8 cellular contexts compared by ENCODE assay signal in the genomic region with DNA sequence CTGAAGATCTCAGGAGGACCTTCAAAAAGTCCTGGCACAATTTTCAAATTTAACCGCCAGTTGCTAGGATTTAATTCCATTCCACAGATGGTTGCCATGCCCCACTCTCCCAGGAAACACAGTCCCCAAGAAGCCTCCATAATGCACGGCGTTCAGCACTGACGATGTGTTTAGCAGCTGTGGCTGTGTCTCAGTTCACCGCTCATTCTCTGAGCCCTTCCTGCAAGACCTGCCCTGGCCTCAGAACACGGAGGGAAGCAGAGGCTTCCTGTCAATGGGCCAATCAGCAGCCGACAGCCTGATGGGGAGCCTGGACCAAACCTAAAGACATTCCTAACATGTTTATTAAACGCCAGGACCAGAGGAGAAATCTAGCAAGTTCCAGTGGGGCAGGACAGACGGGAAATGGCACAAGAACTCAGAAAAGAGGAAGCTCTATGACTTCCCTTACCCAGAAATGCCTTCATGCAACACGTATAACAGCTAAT. TPM values are rescaled to one million over a fixed set of nuclear protein-coding genes. Genes with fewer than 3 reads are reported as not detected.
DNase-seq lines count a peak whose midpoint lies in the region; ATAC-seq, FAIRE-seq and TF ChIP-seq lines count a peak whose summit lies in the region.

No MANE protein-coding gene starts in this region.

- no peaks in the 10 kb centered on the region for H3K27me3 Mint-ChIP-seq in stimulated activated naive CD8-positive, alpha-beta T cell treated with anti-CD3 and anti-CD28 coated beads, Interleukin-15, amount 100 ng/mL, for 72 hours

- no peak for TF ChIP-seq RAD21 in HCT116 (IDR thresholded peaks at IDR 0.05; ENCODE audit: low read depth)

- RAD21 ChIA-PET in HCT116 (lab: Charles Lee; ENCODE audit: low non-redundant PET in 1 of 2, low total read pairs in 2 of 2, uncharacterized antibody in 2 of 2, unreplicated experiment in 2 of 2), result no interaction called here

- BruUV-seq in HCT116 (replicated peaks; lab: Mats Ljungman, UMichigan), result no TSS peak

- H3K9me2 ChIP-seq in HCT116 (ENCODE audit: insufficient read depth), result no peaks in the 10 kb centered on the region

- H3K27me3 ChIP-seq in HCT116 (ENCODE audit: insufficient read depth, low read length), result no peaks in the 10 kb centered on the region
- H3K27me3 ChIP-seq in heart right ventricle, result no peaks in the 10 kb centered on the region

- H3K9ac ChIP-seq in HCT116 (ENCODE audit: low read length), result no peak overlapping the region

- no peaks in the 10 kb centered on the region for H3K36me3 ChIP-seq in HCT116 (ENCODE audit: control insufficient read depth in 1 of 2, insufficient read depth in 2 of 2, low read length in 2 of 2)
- peaks cover 0 to 11% (median 0%) of the 10 kb centered on the region in 9 donors for H3K36me3 ChIP-seq in heart right ventricle

- intact Hi-C loops in HCT116 (cut with micrococcal nuclease), result no loop called here
- intact Hi-C loops in heart right ventricle (cut with DNase I), result loop anchor here in 2 of 10 donors (2.0 to 10.0 kb wide), 3 partner anchors 16 to 54 kb away; partner anchors contain the start of genes ORC6 (in 1 of the 2) and VPS35 (in 1 of the 2)

- TF ChIP-seq POLR2A in HCT116 (IDR thresholded peaks at IDR 0.05; ENCODE audit: borderline replicate concordance, extremely low read depth, insufficient read depth, insufficient read length), result no peak

- FAIRE-seq in G401.6 (lab: Jason Lieb, UNC), result peak; percentile 95

- H3K4me1 Mint-ChIP-seq in stimulated activated naive CD8-positive, alpha-beta T cell treated with anti-CD3 and anti-CD28 coated beads, Interleukin-15, amount 100 ng/mL, for 72 hours, result peaks cover 9% of the 10 kb centered on the region

- H3K4me3 Mint-ChIP-seq in stimulated activated naive CD8-positive, alpha-beta T cell treated with anti-CD3 and anti-CD28 coated beads, Interleukin-15, amount 100 ng/mL, for 72 hours, result peak overlapping the region in 1 of 2 donors; percentile 33

- WGBS in heart right ventricle, 2 donors, result 3 to 9% methylated on average over 10 of the region's 10 CpGs

- H3K9me3 ChIP-seq in HCT116 (ENCODE audit: control insufficient read depth in 1 of 2, insufficient read depth in 1 of 2, low read depth in 1 of 2, low read length in 2 of 2), result no peaks in the 10 kb centered on the region
- no peaks in the 10 kb centered on the region for H3K9me3 ChIP-seq in heart right ventricle

- no peak overlapping the region for H3K4me3 ChIP-seq in HCT116 (replicated peaks in 1 of 2; ENCODE audit: low read depth in 1 of 2, low read length in 2 of 2)
- H3K4me3 ChIP-seq in heart right ventricle, result peak overlapping the region in 8 of 10 donors; percentile 16 to 70 (median 34)

- H2AFZ ChIP-seq in HCT116 (ENCODE audit: low read depth, low read length, poor library complexity, severe bottlenecking), result no peak overlapping the region

- CTCF ChIA-PET in HCT116 (lab: Charles Lee), result no interaction called here

- H3K9me3 Mint-ChIP-seq in stimulated activated naive CD8-positive, alpha-beta T cell treated with anti-CD3 and anti-CD28 coated beads, Interleukin-15, amount 100 ng/mL, for 72 hours, result no peaks in the 10 kb centered on the region

- no peak overlapping the region for H3K27ac ChIP-seq in HCT116 (ENCODE audit: low read depth, low read length)
- peak overlapping the region; percentile 82 to 99 (median 94) for H3K27ac ChIP-seq in heart right ventricle

- peak overlapping the region in 1 of 2 donors; percentile 35 for H3K27ac Mint-ChIP-seq in stimulated activated naive CD8-positive, alpha-beta T cell treated with anti-CD3 and anti-CD28 coated beads, Interleukin-15, amount 100 ng/mL, for 72 hours

- H4K20me1 ChIP-seq in HCT116 (ENCODE audit: insufficient read depth), result no peaks in the 10 kb centered on the region

- TF ChIP-seq CTCF in HCT116 (IDR thresholded peaks at IDR 0.05 in 2 of 3, conservative IDR thresholded peaks at IDR 0.05 in 1 of 3; ENCODE audit: borderline replicate concordance in 1 of 3, insufficient read depth in 1 of 3, low read depth in 2 of 3, low read length in 2 of 3) (no peak), heart right ventricle (IDR thresholded peaks at IDR 0.05) (no peak)

- H3K79me2 ChIP-seq in HCT116 (ENCODE audit: insufficient read depth, low read length), result no peaks in the 10 kb centered on the region

- DNase-seq in HCT116 (ENCODE audit: low read depth, low spot score) (no peak), SKM-1 treated with dmso at 0.1 percent for 144 hours (lab: John Stamatoyannopoulos, UW; ENCODE audit: unreplicated experiment) (peak; percentile 83), heart right ventricle (peak; percentile 43 to 47), COR-L47 (lab: John Stamatoyannopoulos, UW) (no peak), dedifferentiated amniotic fluid mesenchymal stem cell (ENCODE audit: extremely low spot score) (no peak)
- no peak for DNase-seq in stimulated activated naive CD8-positive, alpha-beta T cell treated with anti-CD3 and anti-CD28 coated beads, Interleukin-15, amount 100 ng/mL, for 72 hours

- H3K4me2 ChIP-seq in HCT116 (ENCODE audit: low read length), result no peak overlapping the region

- H3K4me1 ChIP-seq in HCT116 (ENCODE audit: control insufficient read depth in 1 of 2, insufficient read depth in 2 of 2, low read length in 2 of 2) (no peaks in the 10 kb centered on the region), heart right ventricle (peaks cover 0 to 45% (median 30%) of the 10 kb centered on the region in 9 donors)

- POLR2A ChIA-PET in HCT116 (lab: Charles Lee), result no interaction called here

- ATAC-seq in HCT116 (peak; percentile 50; the same call in 1 of the 2 replicates), heart right ventricle (peak; percentile 2 to 38 (median 15)), GM19455 (IDR thresholded peaks at IDR 0.05; ENCODE audit: unreplicated experiment) (no peak)
- peak; percentile 49 for ATAC-seq in stimulated activated naive CD8-positive, alpha-beta T cell treated with anti-CD3 and anti-CD28 coated beads, Interleukin-15, amount 100 ng/mL, for 72 hours

TF ChIP-seq in HCT116, 20 proteins besides CTCF, POLR2A, EP300 and RAD21:
- TF ChIP-seq EZH2phosphoT487 (IDR thresholded peaks at IDR 0.05; ENCODE audit: borderline replicate concordance) (no peak), ZNF274 (IDR thresholded peaks at IDR 0.05; ENCODE audit: low read depth, low read length) (no peak), SP1 (IDR thresholded peaks at IDR 0.05; ENCODE audit: low read depth) (no peak), REST (IDR thresholded peaks at IDR 0.05; ENCODE audit: low read depth) (no peak), SIN3A (IDR thresholded peaks at IDR 0.05; ENCODE audit: low read depth) (no peak), CEBPB (IDR thresholded peaks at IDR 0.05; ENCODE audit: low read depth) (no peak), YY1 (IDR thresholded peaks at IDR 0.05; ENCODE audit: extremely low read depth, insufficient replicate concordance, low read depth, low read length) (no peak)

RNA-seq across cellular contexts. Expression of gene MYLK3, which starts 4.9 kb away (rescaled TPM):
- total RNA-seq in HCT116 (2021; ENCODE audit: unreplicated experiment) (0.22 TPM), heart right ventricle (100 to 1,000 TPM; 220 to 458 (median 262) TPM)
- polyA plus RNA-seq in HCT116 (2012), result 0.11 and 0.13 TPM in 2 replicates
- 10 to 100 TPM; 63.5 to 69.5 TPM for polyA plus RNA-seq in heart right ventricle

RNA-seq across cellular contexts. Expression of gene ORC6, which starts 53.8 kb away (rescaled TPM):
- 44.7 TPM for total RNA-seq in HCT116 (2021; ENCODE audit: unreplicated experiment)
- 13.7 and 16.4 TPM in 2 replicates for polyA plus RNA-seq in HCT116 (2012)
- total RNA-seq in heart right ventricle, result 1 to 10 TPM in 8 of 10 donors, under 1 TPM in 2; 0.56 to 2.7 (median 1.9) TPM
- 1 to 10 TPM; 2.5 TPM for polyA plus RNA-seq in heart right ventricle

RNA-seq across cellular contexts. Expression of gene VPS35, which starts 54.3 kb away (rescaled TPM):
- total RNA-seq in HCT116 (2021; ENCODE audit: unreplicated experiment), result 115 TPM
- 24.1 and 38.5 TPM in 2 replicates for polyA plus RNA-seq in HCT116 (2012)
- total RNA-seq in heart right ventricle, result 100 to 1,000 TPM in 1 of 10 donors, 10 to 100 TPM in 9; 73.9 to 106 (median 91.3) TPM
- 10 to 100 TPM; 12.7 to 36.7 TPM for polyA plus RNA-seq in heart right ventricle

Comparison
In these comparisons a context has a peak if more than half of its experiments do, and no peak if none do; other contexts are left out.
1. DNase-seq: peak in SKM-1 treated with dmso at 0.1 percent for 144 hours (single experiment) and heart right ventricle (2 of 2); none in HCT116 (single experiment), stimulated activated naive CD8-positive, alpha-beta T cell treated with anti-CD3 and anti-CD28 coated beads, Interleukin-15, amount 100 ng/mL, for 72 hours (0 of 2), COR-L47 (single experiment) and dedifferentiated amniotic fluid mesenchymal stem cell (single experiment).
2. H3K4me3 ChIP-seq: peak in heart right ventricle (8 of 10); none in HCT116 (0 of 2).
3. RNA of gene MYLK3, which starts 4.9 kb away (total RNA-seq): 220 to 458 TPM in heart right ventricle; 0.22 TPM in HCT116 (single experiment); every median in the first group is over 100 times any median in the second.
4. RNA of gene ORC6, which starts 53.8 kb away (total RNA-seq): 44.7 TPM in HCT116 (single experiment); 0.56 to 2.7 TPM in heart right ventricle; every median in the first group is over 10 times any median in the second.